Comparison of ENCODE assay signal across 8 cellular contexts in genomic region chr7:85750454-85750949, GRCh38.
DNase-seq lines count a peak whose midpoint lies in the region; ATAC-seq and TF ChIP-seq lines count a peak whose summit lies in the region.

No MANE protein-coding gene starts in this region.

- H3K9me3 Mint-ChIP-seq in activated T-helper 2 cell treated with anti-CD3 and anti-CD28 coated beads, Interferon-gamma antibody, Interleukin-2, Interleukin-4, amounts not matched to agents 10 μg/mL and 5 μg/mL and 100 μg/mL, durations not matched to agents 14 hours and 24 hours and 36 hours = peaks cover 10% of the 10 kb centered on the region

- intact Hi-C loops in activated T-helper 2 cell treated with anti-CD3 and anti-CD28 coated beads, Interferon-gamma antibody, Interleukin-2, Interleukin-4, amounts not matched to agents 10 μg/mL and 5 μg/mL and 100 μg/mL, durations not matched to agents 14 hours and 24 hours and 36 hours (cut with micrococcal nuclease) = loop anchor here (2.0 kb wide), 1 partner anchor 718 kb away; no protein-coding TSS in a partner anchor
- intact Hi-C loops in psoas muscle (cut with DNase I) = no loop called here

- TF ChIP-seq CTCF in psoas muscle (IDR thresholded peaks at IDR 0.05) = no peak

- H3K36me3 ChIP-seq in psoas muscle (ENCODE audit: insufficient read depth in 1 of 2, low read depth in 1 of 2) = no peaks in the 10 kb centered on the region

- no peak overlapping the region for H3K4me3 ChIP-seq in psoas muscle

- no peaks in the 10 kb centered on the region for H3K36me3 Mint-ChIP-seq in activated T-helper 2 cell treated with anti-CD3 and anti-CD28 coated beads, Interferon-gamma antibody, Interleukin-2, Interleukin-4, amounts not matched to agents 10 μg/mL and 5 μg/mL and 100 μg/mL, durations not matched to agents 14 hours and 24 hours and 36 hours (ENCODE audit: low read depth)

- ATAC-seq in GM18499 (IDR thresholded peaks at IDR 0.05; ENCODE audit: insufficient read depth, unreplicated experiment) = peak; percentile 77
- ATAC-seq in HG02642 (IDR thresholded peaks at IDR 0.05; ENCODE audit: poor library complexity, unreplicated experiment) = peak; percentile 95
- no peak for ATAC-seq in psoas muscle

- H3K27me3 ChIP-seq in psoas muscle (ENCODE audit: insufficient read depth in 3 of 3, low read length in 2 of 3) = no peaks in the 10 kb centered on the region

- no peaks in the 10 kb centered on the region for H3K27me3 Mint-ChIP-seq in activated T-helper 2 cell treated with anti-CD3 and anti-CD28 coated beads, Interferon-gamma antibody, Interleukin-2, Interleukin-4, amounts not matched to agents 10 μg/mL and 5 μg/mL and 100 μg/mL, durations not matched to agents 14 hours and 24 hours and 36 hours (ENCODE audit: low read depth)

- H3K4me1 ChIP-seq in psoas muscle = no peaks in the 10 kb centered on the region

- H3K27ac Mint-ChIP-seq in activated T-helper 2 cell treated with anti-CD3 and anti-CD28 coated beads, Interferon-gamma antibody, Interleukin-2, Interleukin-4, amounts not matched to agents 10 μg/mL and 5 μg/mL and 100 μg/mL, durations not matched to agents 14 hours and 24 hours and 36 hours = no peak overlapping the region

- no peak overlapping the region for H3K4me3 Mint-ChIP-seq in activated T-helper 2 cell treated with anti-CD3 and anti-CD28 coated beads, Interferon-gamma antibody, Interleukin-2, Interleukin-4, amounts not matched to agents 10 μg/mL and 5 μg/mL and 100 μg/mL, durations not matched to agents 14 hours and 24 hours and 36 hours (ENCODE audit: low read depth)

- 35 to 46% (median 37%) methylated on average over 14 of the region's 14 CpGs for WGBS in psoas muscle, 3 donors

- H3K4me1 Mint-ChIP-seq in activated T-helper 2 cell treated with anti-CD3 and anti-CD28 coated beads, Interferon-gamma antibody, Interleukin-2, Interleukin-4, amounts not matched to agents 10 μg/mL and 5 μg/mL and 100 μg/mL, durations not matched to agents 14 hours and 24 hours and 36 hours (ENCODE audit: low read depth) = no peaks in the 10 kb centered on the region

- DNase-seq in CD1c-positive myeloid dendritic cell (ENCODE audit: extremely low spot score) (peak; percentile 60), MV-4-11 (lab: John Stamatoyannopoulos, UW) (peak; percentile 33), iris pigment epithelial cell (ENCODE audit: low read depth) (peak; percentile 48), psoas muscle (no peak)
- peak; percentile 8 for DNase-seq in activated T-helper 2 cell treated with anti-CD3 and anti-CD28 coated beads, Interferon-gamma antibody, Interleukin-2, Interleukin-4, amounts not matched to agents 10 μg/mL and 5 μg/mL and 100 μg/mL, durations not matched to agents 14 hours and 24 hours and 36 hours (ENCODE audit: low spot score)
- DNase-seq in activated CD8-positive, alpha-beta memory T cell treated with anti-CD3 and anti-CD28 coated beads, Interleukin-2, amount 50 U/mL, for 4 hours = no peak

- H3K27ac ChIP-seq in psoas muscle = no peak overlapping the region

- H3K9me3 ChIP-seq in psoas muscle = peaks cover 5% of the 10 kb centered on the region

Comparison
In these comparisons a context has a peak if more than half of its experiments do, and no peak if none do; other contexts are left out.
1. DNase-seq: peak in CD1c-positive myeloid dendritic cell (single experiment), MV-4-11 (single experiment), activated T-helper 2 cell treated with anti-CD3 and anti-CD28 coated beads, Interferon-gamma antibody, Interleukin-2, Interleukin-4, amounts not matched to agents 10 μg/mL and 5 μg/mL and 100 μg/mL, durations not matched to agents 14 hours and 24 hours and 36 hours (single experiment) and iris pigment epithelial cell (single experiment); none in psoas muscle (0 of 2) and activated CD8-positive, alpha-beta memory T cell treated with anti-CD3 and anti-CD28 coated beads, Interleukin-2, amount 50 U/mL, for 4 hours (single experiment).
2. ATAC-seq: peak in GM18499 (single experiment) and HG02642 (single experiment); none in psoas muscle (0 of 4).